In the genomic region with DNA sequence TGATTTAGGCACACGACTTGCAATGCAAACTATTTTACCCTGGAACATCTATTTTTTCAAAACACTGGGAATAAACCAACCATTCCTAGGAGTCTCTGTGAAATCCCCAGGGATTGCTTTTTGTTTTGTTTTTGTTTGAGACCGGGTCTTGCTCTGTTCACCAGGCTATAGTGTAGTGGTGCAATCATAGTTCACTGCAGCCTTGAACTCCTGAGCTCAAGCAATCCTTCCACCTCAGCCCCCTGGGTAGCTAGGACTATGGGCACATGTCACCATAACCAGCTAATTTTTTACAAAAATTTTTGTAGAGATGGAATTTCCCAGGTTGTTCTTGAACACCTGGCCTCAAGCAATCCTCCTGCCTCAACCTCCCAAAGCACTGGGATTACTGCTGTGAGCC, we compare ENCODE assay signal across 32 cellular contexts.
"Had no signal": no experiment of that assay in that cellular context is flagged by ENCODE, and none has a peak within 500 bp of the region (broad histone marks: within the 10 kb centered on the region; RNA-seq: fewer than 3 reads in every experiment).

No MANE protein-coding gene starts in this region.

- H3K9ac ChIP-seq: neural progenitor cell had no signal

- H3K4me1 Mint-ChIP-seq: mesothelial cell of epicardium, neural progenitor cell had no signal

- H3K4me3 Mint-ChIP-seq: mesothelial cell of epicardium; nephron progenitor cell; neural progenitor cell; stimulated activated naive B cell treated with anti-CD40 and anti-IgM and Interleukin-4, amounts not matched to agents 10 μg/mL and 1 μg/mL and 100 μg/mL, for 72 hours had no signal

- H3K36me3 ChIP-seq: left ventricle myocardium inferior, neural progenitor cell, neutrophil, ovary, right atrium auricular region, stomach, tibial artery, upper lobe of right lung had no signal

- H3K9me3 Mint-ChIP-seq: immature natural killer cell; naive B cell; neural progenitor cell; stimulated activated naive B cell treated with anti-CD40 and anti-IgM and Interleukin-4, amounts not matched to agents 10 μg/mL and 1 μg/mL and 100 μg/mL, for 72 hours had no signal

- H3K27me3 Mint-ChIP-seq: progenitor cell of endocrine pancreas; stimulated activated naive B cell treated with anti-CD40 and anti-IgM and Interleukin-4, amounts not matched to agents 10 μg/mL and 1 μg/mL and 100 μg/mL, for 72 hours had no signal

- H3K27ac Mint-ChIP-seq: mesothelial cell of epicardium; nephron progenitor cell; neural progenitor cell; progenitor cell of endocrine pancreas; stimulated activated naive B cell treated with anti-CD40 and anti-IgM and Interleukin-4, amounts not matched to agents 10 μg/mL and 1 μg/mL and 100 μg/mL, for 72 hours had no signal

- DNase-seq: head of caudate nucleus; hypothalamus; immature natural killer cell; kidney; left colon; left ventricle myocardium inferior; mesendoderm; naive B cell; nephron progenitor cell; occipital lobe; ovary; stimulated activated CD4-positive, alpha-beta T cell treated with anti-CD3 and anti-CD28 coated beads, Interleukin-12 subunit alpha, Interleukin-12 subunit beta, amount 100 ng/mL, for 4 hours; stimulated activated CD4-positive, alpha-beta T cell treated with anti-CD3 and anti-CD28 coated beads, Interleukin-15, amount 100 ng/mL, for 24 hours; stimulated activated CD4-positive, alpha-beta T cell treated with anti-CD3 and anti-CD28 coated beads, Interleukin-2, amount 100 ng/mL, for 24 hours; stimulated activated CD4-positive, alpha-beta T cell treated with anti-CD3 and anti-CD28 coated beads, Interleukin-4, amount 100 ng/mL, for 1 hour; stimulated activated naive B cell treated with anti-CD40 and anti-IgM and Interleukin-4, amounts not matched to agents 10 μg/mL and 1 μg/mL and 100 μg/mL, for 72 hours; stimulated activated naive CD8-positive, alpha-beta T cell treated with anti-CD3 and anti-CD28 coated beads, Interleukin-15, Interleukin-2, amounts not matched to agents 100 U/mL and 50 U/mL, for 24 hours; stomach; testis; tibial artery; trophoblast cell; upper lobe of right lung had no signal

- H2AFZ ChIP-seq: neural progenitor cell had no signal

- H3K4me3 ChIP-seq: left ventricle myocardium inferior, lung, neural progenitor cell, ovary, right atrium auricular region, skin epidermis, stomach, testis, tibial artery, upper lobe of right lung had no signal

- H3K9me3 ChIP-seq: left ventricle myocardium inferior, neutrophil, ovary, right atrium auricular region, stomach, testis, tibial artery, upper lobe of right lung had no signal

- FAIRE-seq: islet of Langerhans, kidney, urothelium cell line had no signal

- H3K4me1 ChIP-seq: left ventricle myocardium inferior, neural progenitor cell, right atrium auricular region, stomach, testis, tibial artery, upper lobe of right lung had no signal

- H3K4me2 ChIP-seq: neural progenitor cell had no signal

- H3K27me3 ChIP-seq: neural progenitor cell, neutrophil, ovary, right atrium auricular region, stomach, testis, upper lobe of right lung had no signal

- H3K36me3 Mint-ChIP-seq: immature natural killer cell; mesothelial cell of epicardium; naive B cell; neural progenitor cell; stimulated activated naive B cell treated with anti-CD40 and anti-IgM and Interleukin-4, amounts not matched to agents 10 μg/mL and 1 μg/mL and 100 μg/mL, for 72 hours had no signal

- H3K27ac ChIP-seq: left ventricle myocardium inferior, neural progenitor cell, neutrophil, ovary, right atrium auricular region, skin epidermis, stomach, testis, tibial artery, upper lobe of right lung had no signal

- ATAC-seq: left colon; sciatic nerve; stimulated activated naive B cell treated with anti-CD40 and anti-IgM and Interleukin-4, amounts not matched to agents 10 μg/mL and 1 μg/mL and 100 μg/mL, for 72 hours; stimulated activated naive CD8-positive, alpha-beta T cell treated with anti-CD3 and anti-CD28 coated beads, Interleukin-15, Interleukin-2, amounts not matched to agents 100 U/mL and 50 U/mL, for 24 hours; upper lobe of right lung had no signal
